ENCODE assay signal across 8 cellular contexts in the genomic region with DNA sequence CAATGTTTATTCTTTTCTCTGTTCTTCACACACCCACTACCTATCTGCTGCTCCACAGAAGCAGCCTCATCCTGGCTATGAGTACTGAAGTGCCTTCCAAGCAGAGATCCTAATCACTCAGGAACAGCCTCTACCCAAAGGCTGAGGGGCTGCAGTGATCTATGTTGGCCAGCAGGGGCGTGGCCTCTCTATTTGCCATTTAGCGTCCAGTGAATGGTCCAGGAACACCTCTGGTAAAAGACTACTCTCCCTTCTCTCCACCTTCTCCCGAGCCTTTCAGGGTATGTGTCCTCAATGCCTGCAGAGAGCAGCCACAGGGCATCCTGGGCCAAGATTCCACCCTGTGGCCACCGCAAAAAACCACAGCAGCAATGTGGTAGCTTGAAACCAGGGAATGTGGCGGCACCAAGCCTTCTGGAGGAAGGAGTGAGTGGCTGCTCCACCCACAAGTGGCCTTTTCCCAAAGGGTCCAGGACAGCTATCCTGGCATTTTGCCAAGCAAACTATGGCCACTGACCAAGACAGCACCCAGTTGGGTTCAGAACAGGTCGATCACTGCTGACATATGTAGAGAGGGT.
DNase-seq lines count a peak whose midpoint lies in the region; ATAC-seq and TF ChIP-seq lines count a peak whose summit lies in the region.

No MANE protein-coding gene starts in this region.

- POLR2A ChIA-PET in CD8-positive, alpha-beta T cell (lab: Charles Lee), result interaction anchor here (1.2 to 4.4 kb wide), 3 partner anchors 13 to 364 kb away, joined by 4 to 34 read pairs (median 5); no protein-coding TSS in a partner anchor

- H3K4me3 Mint-ChIP-seq in CD8-positive, alpha-beta T cell, result peak overlapping the region; percentile 6
- H3K4me3 Mint-ChIP-seq in activated T-cell treated with anti-CD3 and anti-CD28 coated beads, Interleukin-2, amount 50 U/mL, for 4 hours, result no peak overlapping the region

- no peak overlapping the region for H3K4me3 ChIP-seq in CD8-positive, alpha-beta T cell (ENCODE audit: low read depth, low read length)
- H3K4me3 ChIP-seq in right atrium auricular region, result no peak overlapping the region

- H3K4me1 Mint-ChIP-seq in CD8-positive, alpha-beta T cell (ENCODE audit: low read depth), result peaks cover 39% of the 10 kb centered on the region
- peaks cover 28% of the 10 kb centered on the region for H3K4me1 Mint-ChIP-seq in activated T-cell treated with anti-CD3 and anti-CD28 coated beads, Interleukin-2, amount 50 U/mL, for 4 hours (ENCODE audit: low read depth)

- CTCF ChIA-PET in CD8-positive, alpha-beta T cell (lab: Charles Lee), result interaction anchor here (0.6 to 9.6 kb wide), 22 partner anchors 9 to 452 kb away, joined by 3 to 162 read pairs (median 5); no protein-coding TSS in a partner anchor

- H3K36me3 Mint-ChIP-seq in CD8-positive, alpha-beta T cell, result no peaks in the 10 kb centered on the region
- no peaks in the 10 kb centered on the region for H3K36me3 Mint-ChIP-seq in activated T-cell treated with anti-CD3 and anti-CD28 coated beads, Interleukin-2, amount 50 U/mL, for 4 hours (ENCODE audit: insufficient read depth)

- H3K27ac Mint-ChIP-seq in CD8-positive, alpha-beta T cell, result peak overlapping the region; percentile 68

- peak in 1 of 7 experiments; percentile 40 for DNase-seq in CD8-positive, alpha-beta T cell
- peak; percentile 35 to 38 for DNase-seq in NCI-H1930 (lab: John Stamatoyannopoulos, UW)
- DNase-seq in activated T-cell treated with anti-CD3 and anti-CD28 coated beads, Interleukin-2, amount 50 U/mL, for 4 hours, result no peak
- no peak for DNase-seq in right atrium auricular region (ENCODE audit: low spot score)
- peak; percentile 30 for DNase-seq in stimulated activated CD4-positive, alpha-beta T cell treated with anti-CD3 and anti-CD28 coated beads, Interleukin-12 subunit alpha, Interleukin-12 subunit beta, amount 100 ng/mL, for 4 hours
- DNase-seq in globus pallidus (ENCODE audit: low spot score), result no peak

- H3K4me1 ChIP-seq in CD8-positive, alpha-beta T cell (ENCODE audit: insufficient read depth, low read length), result peaks cover 28% of the 10 kb centered on the region
- peaks cover 0 to 10% of the 10 kb centered on the region in 2 donors for H3K4me1 ChIP-seq in right atrium auricular region

- no peaks in the 10 kb centered on the region for H3K9me3 ChIP-seq in CD8-positive, alpha-beta T cell (ENCODE audit: low read length)
- H3K9me3 ChIP-seq in right atrium auricular region, result no peaks in the 10 kb centered on the region

- H3K9me3 Mint-ChIP-seq in CD8-positive, alpha-beta T cell, result no peaks in the 10 kb centered on the region
- no peaks in the 10 kb centered on the region for H3K9me3 Mint-ChIP-seq in activated T-cell treated with anti-CD3 and anti-CD28 coated beads, Interleukin-2, amount 50 U/mL, for 4 hours

- peak; percentile 32 for ATAC-seq in CD8-positive, alpha-beta T cell
- ATAC-seq in GM18868 (IDR thresholded peaks at IDR 0.05; ENCODE audit: unreplicated experiment) (peak; percentile 41), GM19351 (IDR thresholded peaks at IDR 0.05; ENCODE audit: unreplicated experiment) (no peak)
- peak; percentile 15 to 41 for ATAC-seq in activated T-cell treated with anti-CD3 and anti-CD28 coated beads, Interleukin-2, amount 50 U/mL, for 4 hours

- no peak overlapping the region for H3K27ac ChIP-seq in CD8-positive, alpha-beta T cell (ENCODE audit: low read depth, low read length)
- no peak overlapping the region for H3K27ac ChIP-seq in right atrium auricular region

- no peaks in the 10 kb centered on the region for H3K27me3 Mint-ChIP-seq in CD8-positive, alpha-beta T cell (ENCODE audit: low read depth)
- H3K27me3 Mint-ChIP-seq in activated T-cell treated with anti-CD3 and anti-CD28 coated beads, Interleukin-2, amount 50 U/mL, for 4 hours (ENCODE audit: low read depth), result no peaks in the 10 kb centered on the region

- intact Hi-C loops in CD8-positive, alpha-beta T cell (cut with DNase I, micrococcal nuclease), result loop anchor here in 1 of 2 experiments (2.0 to 10.0 kb wide), 2 partner anchors 104 to 506 kb away; partner anchors contain the start of gene RINT1

- no peaks in the 10 kb centered on the region for H3K27me3 ChIP-seq in CD8-positive, alpha-beta T cell (ENCODE audit: insufficient read depth, low read length)
- no peaks in the 10 kb centered on the region for H3K27me3 ChIP-seq in right atrium auricular region

- TF ChIP-seq CTCF in CD8-positive, alpha-beta T cell (IDR thresholded peaks at IDR 0.05), result peak; percentile 61
- TF ChIP-seq CTCF in right atrium auricular region (IDR thresholded peaks at IDR 0.05), result peak; percentile 54 to 74

- H3K36me3 ChIP-seq in CD8-positive, alpha-beta T cell (ENCODE audit: insufficient read depth, low read length), result no peaks in the 10 kb centered on the region
- H3K36me3 ChIP-seq in right atrium auricular region, result no peaks in the 10 kb centered on the region

Comparison
In these comparisons a context has a peak if more than half of its experiments do, and no peak if none do; other contexts are left out.
1. DNase-seq: peak in NCI-H1930 (2 of 2) and stimulated activated CD4-positive, alpha-beta T cell treated with anti-CD3 and anti-CD28 coated beads, Interleukin-12 subunit alpha, Interleukin-12 subunit beta, amount 100 ng/mL, for 4 hours (single experiment); none in activated T-cell treated with anti-CD3 and anti-CD28 coated beads, Interleukin-2, amount 50 U/mL, for 4 hours (single experiment), right atrium auricular region (single experiment) and globus pallidus (single experiment).